In genomic region chr16:23694707-23695373, GRCh38 we compare ENCODE assay signal across 1 cellular context.
A peak's percentile ranks its signal among the peaks of the same experiment; 100 is the strongest.
TF ChIP-seq lines count a peak whose summit lies in the region.

No MANE protein-coding gene starts in this region.

TF ChIP-seq in HepG2, 621 proteins besides CTCF, POLR2A, EP300 and RAD21 (continued from another document and continues in another):
- TF ChIP-seq FUBP1 (CRISPR knock-in tag; IDR thresholded peaks at IDR 0.05; ENCODE audit: borderline replicate concordance) (no peak), ZNF317 (CRISPR knock-in tag; IDR thresholded peaks at IDR 0.05) (0 out of 2 replicates have a peak, but pooled peaks have one; percentile 58), GABPA (IDR thresholded peaks at IDR 0.05; ENCODE audit: low read depth, low read length) (no peak), GABPA (CRISPR knock-in tag; IDR thresholded peaks at IDR 0.05; ENCODE audit: low read depth) (no peak), MED8 (CRISPR knock-in tag; IDR thresholded peaks at IDR 0.05; ENCODE audit: insufficient replicate concordance) (peak; percentile 49), EED (CRISPR knock-in tag; IDR thresholded peaks at IDR 0.05) (no peak), HCFC1 (IDR thresholded peaks at IDR 0.05; ENCODE audit: low read depth, low read length) (no peak), HNF4A (CRISPR knock-in tag; IDR thresholded peaks at IDR 0.05) (peak; percentile 26; the same call in 1 of the 2 replicates), ZNF230 (CRISPR knock-in tag; IDR thresholded peaks at IDR 0.05) (peak; percentile 86; the same call in 1 of the 2 replicates), MED1 (CRISPR knock-in tag; IDR thresholded peaks at IDR 0.05) (no peak), ZNF615 (CRISPR knock-in tag; IDR thresholded peaks at IDR 0.05; ENCODE audit: borderline replicate concordance) (no peak), ZNF562 (CRISPR knock-in tag; IDR thresholded peaks at IDR 0.05; ENCODE audit: borderline replicate concordance) (no peak), THAP7 (CRISPR knock-in tag; IDR thresholded peaks at IDR 0.05) (no peak), ZKSCAN8 (CRISPR knock-in tag; IDR thresholded peaks at IDR 0.05; ENCODE audit: borderline replicate concordance) (no peak), ZC3H13 (CRISPR knock-in tag; IDR thresholded peaks at IDR 0.05) (no peak), CREB3 (CRISPR knock-in tag; IDR thresholded peaks at IDR 0.05) (no peak), CREBL2 (CRISPR knock-in tag; IDR thresholded peaks at IDR 0.05; ENCODE audit: borderline replicate concordance) (0 out of 2 replicates have a peak, but pooled peaks have one; percentile 49), BCL3 (CRISPR knock-in tag; IDR thresholded peaks at IDR 0.05) (no peak; the same call in 1 of the 2 replicates), THYN1 (CRISPR knock-in tag; IDR thresholded peaks at IDR 0.05; ENCODE audit: borderline replicate concordance, low read depth) (no peak), HBP1 (CRISPR knock-in tag; IDR thresholded peaks at IDR 0.05; ENCODE audit: low read depth) (no peak), ZNF589 (CRISPR knock-in tag; conservative IDR thresholded peaks at IDR 0.05) (no peak), KLF13 (CRISPR knock-in tag; IDR thresholded peaks at IDR 0.05) (0 out of 2 replicates have a peak, but pooled peaks have one; percentile 40), HDAC2 (CRISPR knock-in tag; IDR thresholded peaks at IDR 0.05) (no peak; the same call in 1 of the 2 replicates), ARHGAP35 (CRISPR knock-in tag; IDR thresholded peaks at IDR 0.05; ENCODE audit: borderline replicate concordance) (no peak; the same call in 1 of the 2 replicates), KAT7 (CRISPR knock-in tag; IDR thresholded peaks at IDR 0.05; ENCODE audit: borderline replicate concordance) (peak; percentile 76; the same call in 1 of the 2 replicates), JUND (CRISPR knock-in tag; IDR thresholded peaks at IDR 0.05) (0 out of 2 replicates have a peak, but pooled peaks have one; percentile 42), JUN (CRISPR knock-in tag; IDR thresholded peaks at IDR 0.05) (0 out of 2 replicates have a peak, but pooled peaks have one; percentile 42), ZSCAN30 (CRISPR knock-in tag; IDR thresholded peaks at IDR 0.05) (no peak), AGO1 (IDR thresholded peaks at IDR 0.05; ENCODE audit: low read depth, low read length, poor library complexity, severe bottlenecking) (peak; percentile 50), ZNF496 (CRISPR knock-in tag; IDR thresholded peaks at IDR 0.05; ENCODE audit: insufficient replicate concordance) (no peak), ZNF446 (CRISPR knock-in tag; IDR thresholded peaks at IDR 0.05) (no peak), NCOA1 (CRISPR knock-in tag; IDR thresholded peaks at IDR 0.05) (no peak), XBP1 (CRISPR knock-in tag; IDR thresholded peaks at IDR 0.05) (no peak), HOMEZ (CRISPR knock-in tag; IDR thresholded peaks at IDR 0.05; ENCODE audit: low read depth) (no peak), ZNF543 (CRISPR knock-in tag; IDR thresholded peaks at IDR 0.05) (peak; percentile 30; the same call in 1 of the 2 replicates), ERF (CRISPR knock-in tag; IDR thresholded peaks at IDR 0.05) (no peak; the same call in 1 of the 2 replicates), DNMT3B (CRISPR knock-in tag; conservative IDR thresholded peaks at IDR 0.05) (no peak), GLI4 (CRISPR knock-in tag; IDR thresholded peaks at IDR 0.05; ENCODE audit: borderline replicate concordance) (peak; percentile 26; the same call in 1 of the 2 replicates), ZNF350 (CRISPR knock-in tag; IDR thresholded peaks at IDR 0.05; ENCODE audit: borderline replicate concordance, low read depth) (peak; percentile 57), MATR3 (CRISPR knock-in tag; IDR thresholded peaks at IDR 0.05) (no peak), ZNF530 (CRISPR knock-in tag; IDR thresholded peaks at IDR 0.05; ENCODE audit: low read depth) (no peak), U2AF1 (optimal IDR thresholded peaks at IDR 0.05; ENCODE audit: low read depth, low read length) (no peak), NFRKB (IDR thresholded peaks at IDR 0.05) (no peak), HNF1B (CRISPR knock-in tag; IDR thresholded peaks at IDR 0.05) (no peak), ZNF224 (CRISPR knock-in tag; IDR thresholded peaks at IDR 0.05) (peak; percentile 48; the same call in 1 of the 2 replicates), RNF219 (CRISPR knock-in tag; IDR thresholded peaks at IDR 0.05) (no peak), POGK (CRISPR knock-in tag; conservative IDR thresholded peaks at IDR 0.05) (peak; percentile 68; the same call in 1 of the 2 replicates), SRSF4 (IDR thresholded peaks at IDR 0.05; ENCODE audit: low read depth, low read length, poor library complexity, severe bottlenecking) (no peak), WIZ (CRISPR knock-in tag; IDR thresholded peaks at IDR 0.05) (no peak), ZNF891 (CRISPR knock-in tag; IDR thresholded peaks at IDR 0.05) (0 out of 2 replicates have a peak, but pooled peaks have one; percentile 79), ZNF564 (CRISPR knock-in tag; IDR thresholded peaks at IDR 0.05) (0 out of 2 replicates have a peak, but pooled peaks have one; percentile 32), ONECUT2 (CRISPR knock-in tag; IDR thresholded peaks at IDR 0.05) (no peak), SCMH1 (CRISPR knock-in tag; IDR thresholded peaks at IDR 0.05; ENCODE audit: borderline replicate concordance) (no peak), E2F5 (CRISPR knock-in tag; conservative IDR thresholded peaks at IDR 0.05) (0 out of 2 replicates have a peak, but pooled peaks have one; percentile 26), ZFP36 (IDR thresholded peaks at IDR 0.05; ENCODE audit: borderline replicate concordance, low read depth, low read length, partially characterized antibody) (no peak)
